Comparison of ENCODE assay signal across 7 cellular contexts in the genomic region with DNA sequence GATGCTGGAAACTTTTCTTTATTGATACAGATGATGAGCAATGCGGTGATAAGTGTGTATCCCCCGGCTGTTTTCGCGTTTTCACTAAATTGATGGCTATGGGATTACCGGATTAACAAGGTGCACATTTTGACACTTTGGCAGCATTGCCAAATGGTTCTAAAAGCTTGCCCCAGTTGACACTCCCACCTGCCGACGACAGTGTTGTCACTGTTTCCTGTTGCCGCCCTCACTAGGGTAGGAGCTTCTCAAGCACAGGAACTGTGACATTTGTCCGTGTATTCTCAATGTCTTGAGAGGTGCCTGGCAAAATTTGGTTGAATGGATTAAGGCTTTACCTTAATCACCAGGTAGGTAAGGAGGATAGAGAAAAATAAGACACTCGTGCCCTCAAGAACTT.
DNase-seq lines count a peak whose midpoint lies in the region.

No MANE protein-coding gene starts in this region.

- DNase-seq in Kasumi-1 (lab: John Stamatoyannopoulos, UW): peak; percentile 32 to 33
- peak; percentile 64 for DNase-seq in activated CD4-positive, alpha-beta T cell treated with anti-CD3 and anti-CD28 coated beads for 1 hour
- no peak for DNase-seq in epithelial cell of prostate (ENCODE audit: low read depth, low spot score)
- peak; percentile 50 for DNase-seq in stimulated activated CD8-positive, alpha-beta memory T cell treated with anti-CD3 and anti-CD28 coated beads, Interleukin-4, amount 100 ng/mL, for 24 hours (ENCODE audit: low read depth)
- no peak for DNase-seq in D341Med (ENCODE audit: low spot score)
- DNase-seq in DMS114 treated with DMSO at 0.1 percent for 48 hours (lab: John Stamatoyannopoulos, UW; ENCODE audit: unreplicated experiment): no peak
- DNase-seq in LoVo (ENCODE audit: low spot score): no peak

- peak overlapping the region; percentile 79 for H3K27ac ChIP-seq in epithelial cell of prostate

Comparison
In these comparisons a context has a peak if more than half of its experiments do, and no peak if none do; other contexts are left out.
1. DNase-seq: peak in Kasumi-1 (2 of 2), activated CD4-positive, alpha-beta T cell treated with anti-CD3 and anti-CD28 coated beads for 1 hour (single experiment) and stimulated activated CD8-positive, alpha-beta memory T cell treated with anti-CD3 and anti-CD28 coated beads, Interleukin-4, amount 100 ng/mL, for 24 hours (single experiment); none in epithelial cell of prostate (single experiment), D341Med (single experiment), DMS114 treated with DMSO at 0.1 percent for 48 hours (single experiment) and LoVo (single experiment).